9 cellular contexts compared by ENCODE assay signal in the genomic region with DNA sequence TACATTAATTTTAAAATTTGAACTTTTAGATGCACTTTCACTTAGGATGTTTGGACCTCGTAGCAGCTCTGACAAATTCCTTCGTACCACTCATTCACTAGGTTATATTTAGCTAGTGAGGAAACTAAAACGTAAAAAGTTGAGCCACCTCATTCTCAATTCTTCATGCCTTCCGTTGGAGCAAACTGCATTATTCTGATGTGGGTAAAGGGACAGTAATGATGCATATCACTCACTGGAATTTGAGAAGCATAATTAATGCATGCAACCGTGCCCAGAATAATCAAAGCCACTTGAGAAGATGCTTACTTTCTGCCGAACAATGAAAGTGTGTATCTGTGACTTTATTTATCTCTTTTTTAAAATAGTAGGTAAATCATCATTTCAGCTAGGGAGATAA. TPM values are rescaled to one million over a fixed set of nuclear protein-coding genes. Genes with fewer than 3 reads are reported as not detected.
DNase-seq lines count a peak whose midpoint lies in the region; ATAC-seq and TF ChIP-seq lines count a peak whose summit lies in the region.
"Had no signal": no experiment of that assay in that cellular context is flagged by ENCODE, and none has a peak within 500 bp of the region (broad histone marks: within the 10 kb centered on the region; RNA-seq: fewer than 3 reads in every experiment).

No MANE protein-coding gene starts in this region.

- no peak for TF ChIP-seq POLR2A in suprapubic skin (IDR thresholded peaks at IDR 0.05)

- peak overlapping the region; percentile 99 for H3K27ac Mint-ChIP-seq in activated naive CD4-positive, alpha-beta T cell treated with anti-CD3 and anti-CD28 coated beads, Interleukin-2, amount 10 ng/mL, durations not matched to agents 7 days and 5 days
- no peak overlapping the region; the same call in 1 of the 2 replicates for H3K27ac Mint-ChIP-seq in WTC11

- H3K27ac ChIP-seq in suprapubic skin, result no peak overlapping the region

- POLR2A ChIA-PET in WTC11 (lab: Charles Lee), result no interaction called here

- no peaks in the 10 kb centered on the region for H3K27me3 Mint-ChIP-seq in activated naive CD4-positive, alpha-beta T cell treated with anti-CD3 and anti-CD28 coated beads, Interleukin-2, amount 10 ng/mL, durations not matched to agents 7 days and 5 days
- no peaks in the 10 kb centered on the region for H3K27me3 Mint-ChIP-seq in WTC11 (ENCODE audit: low read depth)

- H3K4me1 ChIP-seq in suprapubic skin, result peaks cover 35% of the 10 kb centered on the region
- H3K4me1 ChIP-seq: prostate gland had no signal

- peak overlapping the region; percentile 95 for H3K4me3 Mint-ChIP-seq in activated naive CD4-positive, alpha-beta T cell treated with anti-CD3 and anti-CD28 coated beads, Interleukin-2, amount 10 ng/mL, durations not matched to agents 7 days and 5 days
- H3K4me3 Mint-ChIP-seq in WTC11, result peak overlapping the region; percentile 86

- H3K4me3 ChIP-seq in foreskin fibroblast (ENCODE audit: low read depth in 1 of 2, low read length in 2 of 2), result peak overlapping the region; percentile 84 to 88
- H3K4me3 ChIP-seq in suprapubic skin, result peak overlapping the region; percentile 75

- peaks cover 58% of the 10 kb centered on the region for H3K4me1 Mint-ChIP-seq in activated naive CD4-positive, alpha-beta T cell treated with anti-CD3 and anti-CD28 coated beads, Interleukin-2, amount 10 ng/mL, durations not matched to agents 7 days and 5 days
- peaks cover 33% of the 10 kb centered on the region for H3K4me1 Mint-ChIP-seq in WTC11

- no peaks in the 10 kb centered on the region for H3K27me3 ChIP-seq in suprapubic skin

- ATAC-seq in WTC11, result no peak
- ATAC-seq in GM18873 (IDR thresholded peaks at IDR 0.05; ENCODE audit: low FRiP score, unreplicated experiment), result no peak

- no peaks in the 10 kb centered on the region for H3K9me3 Mint-ChIP-seq in activated naive CD4-positive, alpha-beta T cell treated with anti-CD3 and anti-CD28 coated beads, Interleukin-2, amount 10 ng/mL, durations not matched to agents 7 days and 5 days
- H3K9me3 Mint-ChIP-seq in WTC11, result no peaks in the 10 kb centered on the region

- DNase-seq in activated naive CD4-positive, alpha-beta T cell treated with anti-CD3 and anti-CD28 coated beads, Interleukin-2, amount 10 ng/mL, durations not matched to agents 7 days and 5 days, result no peak
- no peak for DNase-seq in activated naive CD4-positive, alpha-beta T cell (lab: John Stamatoyannopoulos, UW)
- DNase-seq in WTC11 (ENCODE audit: low spot score) (no peak), foreskin fibroblast (peak; percentile 15 to 28), suprapubic skin (ENCODE audit: low spot score in 2 of 2) (no peak), NCI-H526 treated with DMSO at 0.1 percent for 48 hours (lab: John Stamatoyannopoulos, UW) (no peak), putamen (ENCODE audit: low spot score) (no peak)

- TF ChIP-seq CTCF in WTC11 (IDR thresholded peaks at IDR 0.05) (no peak), foreskin fibroblast (IDR thresholded peaks at IDR 0.05; ENCODE audit: low read depth, low read length) (no peak), suprapubic skin (IDR thresholded peaks at IDR 0.05) (no peak)

- peaks cover 47% of the 10 kb centered on the region for H3K36me3 Mint-ChIP-seq in activated naive CD4-positive, alpha-beta T cell treated with anti-CD3 and anti-CD28 coated beads, Interleukin-2, amount 10 ng/mL, durations not matched to agents 7 days and 5 days
- peaks cover 17% of the 10 kb centered on the region for H3K36me3 Mint-ChIP-seq in WTC11

- whole genome bisulfite sequencing in suprapubic skin, result 10% methylated on average over 6 of the region's 6 CpGs

- TF ChIP-seq EP300 in suprapubic skin (IDR thresholded peaks at IDR 0.05), result no peak

- peaks cover 9% of the 10 kb centered on the region for H3K36me3 ChIP-seq in suprapubic skin
- H3K36me3 ChIP-seq: prostate gland had no signal

- CTCF ChIA-PET in activated naive CD4-positive, alpha-beta T cell treated with anti-CD3 and anti-CD28 coated beads, Interleukin-2, amount 10 ng/mL, durations not matched to agents 7 days and 5 days (lab: Charles Lee), result no interaction called here
- CTCF ChIA-PET in WTC11 (lab: Charles Lee), result no interaction called here

- no peaks in the 10 kb centered on the region for H3K9me3 ChIP-seq in suprapubic skin
- H3K9me3 ChIP-seq: prostate gland had no signal

TF ChIP-seq in WTC11, 78 proteins besides CTCF, POLR2A, EP300 and RAD21:
- no peak for TF ChIP-seq NFATC4 (CRISPR knock-in tag; IDR thresholded peaks at IDR 0.05)
- TF ChIP-seq ZNF219 (CRISPR knock-in tag; IDR thresholded peaks at IDR 0.05; ENCODE audit: borderline replicate concordance), result no peak
- TF ChIP-seq, protein P1, sequence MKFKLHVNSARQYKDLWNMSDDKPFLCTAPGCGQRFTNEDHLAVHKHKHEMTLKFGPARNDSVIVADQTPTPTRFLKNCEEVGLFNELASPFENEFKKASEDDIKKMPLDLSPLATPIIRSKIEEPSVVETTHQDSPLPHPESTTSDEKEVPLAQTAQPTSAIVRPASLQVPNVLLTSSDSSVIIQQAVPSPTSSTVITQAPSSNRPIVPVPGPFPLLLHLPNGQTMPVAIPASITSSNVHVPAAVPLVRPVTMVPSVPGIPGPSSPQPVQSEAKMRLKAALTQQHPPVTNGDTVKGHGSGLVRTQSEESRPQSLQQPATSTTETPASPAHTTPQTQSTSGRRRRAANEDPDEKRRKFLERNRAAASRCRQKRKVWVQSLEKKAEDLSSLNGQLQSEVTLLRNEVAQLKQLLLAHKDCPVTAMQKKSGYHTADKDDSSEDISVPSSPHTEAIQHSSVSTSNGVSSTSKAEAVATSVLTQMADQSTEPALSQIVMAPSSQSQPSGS (CRISPR knock-in tag; IDR thresholded peaks at IDR 0.05; ENCODE audit: borderline replicate concordance, low read depth), result no peak
- no peak for TF ChIP-seq CDX4 (CRISPR knock-in tag; IDR thresholded peaks at IDR 0.05; ENCODE audit: borderline replicate concordance)
- TF ChIP-seq TEAD1 (CRISPR knock-in tag; IDR thresholded peaks at IDR 0.05), result no peak
- no peak for TF ChIP-seq NR2C2 (CRISPR knock-in tag; IDR thresholded peaks at IDR 0.05)
- TF ChIP-seq GRHL2 (CRISPR knock-in tag; IDR thresholded peaks at IDR 0.05; ENCODE audit: insufficient replicate concordance, severe bottlenecking), result no peak
- no peak for TF ChIP-seq TCF7 (CRISPR knock-in tag; IDR thresholded peaks at IDR 0.05; ENCODE audit: low read depth)
- no peak for TF ChIP-seq ESRRA (CRISPR knock-in tag; IDR thresholded peaks at IDR 0.05; ENCODE audit: borderline replicate concordance)

RNA-seq across cellular contexts. Expression of gene CNOT9, which starts 2.2 kb away (rescaled TPM):
- total RNA-seq in WTC11 (2021) (61.9 to 67.0 TPM (median 62.6 TPM) in 3 replicates), suprapubic skin (10 to 100 TPM; 41.9 to 77.6 (median 46.7) TPM)

RNA-seq across cellular contexts. Expression of gene USP37, which starts 2.7 kb away (rescaled TPM):
- total RNA-seq in WTC11 (2021) (18.6 to 21.6 TPM (median 20.2 TPM) in 3 replicates), suprapubic skin (10 to 100 TPM; 10.2 to 25.9 (median 20.5) TPM)

RNA-seq across cellular contexts. Expression of gene PLCD4, which starts 36.8 kb away (rescaled TPM):
- total RNA-seq in WTC11 (2021) (0.11 to 0.28 TPM (median 0.14 TPM) in 3 replicates), suprapubic skin (1 to 10 TPM in 3 of 4 donors, under 1 TPM in 1; 0.55 to 2.5 (median 1.5) TPM)

Comparison
In these comparisons a context has a peak if more than half of its experiments do, and no peak if none do; other contexts are left out.
1. DNase-seq: peak in foreskin fibroblast (2 of 2); none in activated naive CD4-positive, alpha-beta T cell treated with anti-CD3 and anti-CD28 coated beads, Interleukin-2, amount 10 ng/mL, durations not matched to agents 7 days and 5 days (single experiment), activated naive CD4-positive, alpha-beta T cell (0 of 4), WTC11 (single experiment), suprapubic skin (0 of 2), NCI-H526 treated with DMSO at 0.1 percent for 48 hours (single experiment) and putamen (single experiment).